In genomic region chr19:36528194-36528920, GRCh38 we compare ENCODE assay signal across 8 cellular contexts. TPM values are rescaled to one million over a fixed set of nuclear protein-coding genes. Genes with fewer than 3 reads are reported as not detected.
A peak's percentile ranks its signal among the peaks of the same experiment; 100 is the strongest.
DNase-seq lines count a peak whose midpoint lies in the region; ATAC-seq and TF ChIP-seq lines count a peak whose summit lies in the region.

Gene ZNF260 (minus strand): TSS chr19:36528271. CDS start chr19:36515238, 13,033 bp downstream.

- peaks cover 9% of the 10 kb centered on the region; the same call in 1 of the 2 replicates for H3K36me3 ChIP-seq in DOHH2 (ENCODE audit: control insufficient read depth, low read length)
- H3K36me3 ChIP-seq in GM23248 (ENCODE audit: low read depth): peaks cover 8% of the 10 kb centered on the region

- H4K20me1 ChIP-seq in DOHH2 (ENCODE audit: control insufficient read depth, insufficient read depth, low read depth, low read length) (no peaks in the 10 kb centered on the region), GM23248 (ENCODE audit: insufficient read depth) (no peaks in the 10 kb centered on the region)

- WGBS in GM23248 (ENCODE audit: low coverage in 1 of 2, low lambda C conversion rate in 2 of 2, missing lambda C conversion rate in 2 of 2), 2 experiments: 1 to 2% methylated on average over 54 to 55 of the region's 55 CpGs

- no peaks in the 10 kb centered on the region for H3K9me2 ChIP-seq in DOHH2 (replicated peaks; ENCODE audit: control insufficient read depth, low read length)
- H3K9me2 ChIP-seq in GM23248 (ENCODE audit: insufficient read depth): no peaks in the 10 kb centered on the region

- H3K4me1 Mint-ChIP-seq in naive thymus-derived CD8-positive, alpha-beta T cell: peaks cover 19 to 32% (median 24%) of the 10 kb centered on the region in 4 donors
- H3K4me1 Mint-ChIP-seq in stimulated activated naive B cell treated with anti-CD40 and anti-IgM and Interleukin-4, amounts not matched to agents 10 μg/mL and 1 μg/mL and 100 μg/mL, for 72 hours: peaks cover 15 to 22% of the 10 kb centered on the region in 2 donors

- peaks cover 32 to 65% (median 33%) of the 10 kb centered on the region in 3 donors for H3K36me3 Mint-ChIP-seq in naive thymus-derived CD8-positive, alpha-beta T cell
- H3K36me3 Mint-ChIP-seq in stimulated activated naive B cell treated with anti-CD40 and anti-IgM and Interleukin-4, amounts not matched to agents 10 μg/mL and 1 μg/mL and 100 μg/mL, for 72 hours: peaks cover 39 to 54% of the 10 kb centered on the region in 2 donors

- no peaks in the 10 kb centered on the region for H3K27me3 Mint-ChIP-seq in naive thymus-derived CD8-positive, alpha-beta T cell
- no peaks in the 10 kb centered on the region for H3K27me3 Mint-ChIP-seq in stimulated activated naive B cell treated with anti-CD40 and anti-IgM and Interleukin-4, amounts not matched to agents 10 μg/mL and 1 μg/mL and 100 μg/mL, for 72 hours

- peak within 1 kb of the TSS; percentile 95 for H3K4me2 ChIP-seq in DOHH2 (ENCODE audit: low read length)
- H3K4me2 ChIP-seq in GM23248 (ENCODE audit: unreplicated experiment): peak within 1 kb of the TSS; percentile 97

- H3K4me3 Mint-ChIP-seq in naive thymus-derived CD8-positive, alpha-beta T cell: peak within 1 kb of the TSS; percentile 94 to 100 (median 98)
- H3K4me3 Mint-ChIP-seq in stimulated activated naive B cell treated with anti-CD40 and anti-IgM and Interleukin-4, amounts not matched to agents 10 μg/mL and 1 μg/mL and 100 μg/mL, for 72 hours: peak within 1 kb of the TSS; percentile 97

- H3K4me1 ChIP-seq in DOHH2 (ENCODE audit: control insufficient read depth, low read length) (peaks cover 18% of the 10 kb centered on the region), GM23248 (ENCODE audit: insufficient read depth) (peaks cover 9% of the 10 kb centered on the region; the same call in 1 of the 2 replicates)

- H3K79me2 ChIP-seq in DOHH2 (ENCODE audit: control insufficient read depth, low read length) (no peaks in the 10 kb centered on the region; the same call in 1 of the 2 replicates), GM23248 (ENCODE audit: insufficient read depth) (peaks cover 70% of the 10 kb centered on the region)

- no peaks in the 10 kb centered on the region for H3K27me3 ChIP-seq in DOHH2 (ENCODE audit: control insufficient read depth, low read length)
- H3K27me3 ChIP-seq in GM23248 (replicated peaks; ENCODE audit: insufficient read depth): no peaks in the 10 kb centered on the region

- POLR2A ChIA-PET in RWPE1 (lab: Yijun Ruan, JAX; ENCODE audit: low non-redundant PET): interaction anchor here (0.5 to 1.3 kb wide), 5 partner anchors 39 to 150 kb away, joined by 3 to 5 read pairs (median 3); partner anchors contain the start of genes ZFP14 and ZNF566
- POLR2A ChIA-PET in naive thymus-derived CD8-positive, alpha-beta T cell (lab: Charles Lee): interaction anchor here (0.6 to 3.0 kb wide), 16 partner anchors 16 to 789 kb away, joined by 3 to 32 read pairs (median 6); partner anchors contain the start of genes CAPNS1, ZFP14, ZNF146 and ZNF345

- H3K9me3 ChIP-seq in DOHH2 (ENCODE audit: control insufficient read depth, insufficient read depth, low read length) (peaks cover 19% of the 10 kb centered on the region; the same call in 1 of the 2 replicates), GM23248 (ENCODE audit: low read depth) (no peaks in the 10 kb centered on the region)

- peak; percentile 89 for ATAC-seq in naive thymus-derived CD8-positive, alpha-beta T cell
- peak; percentile 90 to 91 for ATAC-seq in stimulated activated naive B cell treated with anti-CD40 and anti-IgM and Interleukin-4, amounts not matched to agents 10 μg/mL and 1 μg/mL and 100 μg/mL, for 72 hours (replicated peaks)

- H3K4me3 ChIP-seq in DOHH2 (ENCODE audit: low read length) (peak within 1 kb of the TSS; percentile 96), GM23248 (peak within 1 kb of the TSS; percentile 81)

- peak within 1 kb of the TSS; percentile 82 for H3K9ac ChIP-seq in GM23248

- H2AFZ ChIP-seq in GM23248: peak within 1 kb of the TSS; percentile 98

- in situ Hi-C loops in GM23248 (cut with MboI): no loop called here

- TF ChIP-seq CTCF in DOHH2 (IDR thresholded peaks at IDR 0.05; ENCODE audit: low read depth, low read length, poor library complexity, severe bottlenecking) (no peak), RWPE1 (conservative IDR thresholded peaks at IDR 0.05; ENCODE audit: low read depth) (no peak)

- peak within 1 kb of the TSS; percentile 93 to 99 (median 98) for H3K27ac Mint-ChIP-seq in naive thymus-derived CD8-positive, alpha-beta T cell
- H3K27ac Mint-ChIP-seq in stimulated activated naive B cell treated with anti-CD40 and anti-IgM and Interleukin-4, amounts not matched to agents 10 μg/mL and 1 μg/mL and 100 μg/mL, for 72 hours: peak within 1 kb of the TSS; percentile 98

- CTCF ChIA-PET in RWPE1 (lab: Yijun Ruan, JAX): interaction anchor here (0.6 to 0.7 kb wide), 2 partner anchors 166 to 234 kb away, joined by 3 read pairs; no protein-coding TSS in a partner anchor

- H3F3A ChIP-seq in DOHH2 (ENCODE audit: control insufficient read depth, insufficient read depth) (peaks cover 5% of the 10 kb centered on the region; the same call in 1 of the 2 replicates), GM23248 (ENCODE audit: insufficient read depth) (no peaks in the 10 kb centered on the region)

- H3K27ac ChIP-seq in DOHH2 (ENCODE audit: low read depth, low read length) (peak within 1 kb of the TSS; percentile 46), GM23248 (peak within 1 kb of the TSS; percentile 79), RWPE1 (peak within 1 kb of the TSS; percentile 94)

- DNase-seq in GM23248: peak; percentile 98
- DNase-seq in LHCN-M2 (ENCODE audit: low read depth): peak; percentile 97
- DNase-seq in RWPE1 (ENCODE audit: low spot score): peak; percentile 91
- peak; percentile 89 for DNase-seq in activated T-helper 9 cell treated with anti-CD3 and anti-CD28 coated beads, Interleukin-2, amount 50 U/mL, for 16 hours (ENCODE audit: low read depth)
- DNase-seq in fibroblast of peridontal ligament (ENCODE audit: extremely low read depth): peak; percentile 98
- DNase-seq in naive thymus-derived CD8-positive, alpha-beta T cell: peak; percentile 84 to 95 (median 90)
- peak; percentile 93 for DNase-seq in stimulated activated naive B cell treated with anti-CD40 and anti-IgM and Interleukin-4, amounts not matched to agents 10 μg/mL and 1 μg/mL and 100 μg/mL, for 72 hours

- peaks cover 0 to 76% (median 32%) of the 10 kb centered on the region in 9 donors for H3K9me3 Mint-ChIP-seq in naive thymus-derived CD8-positive, alpha-beta T cell
- H3K9me3 Mint-ChIP-seq in stimulated activated naive B cell treated with anti-CD40 and anti-IgM and Interleukin-4, amounts not matched to agents 10 μg/mL and 1 μg/mL and 100 μg/mL, for 72 hours: peaks cover 7 to 12% of the 10 kb centered on the region in 2 donors

RNA-seq across cellular contexts. Expression of gene ZNF260, which starts in this region (rescaled TPM):
- total RNA-seq in GM23248 (2014; rRNA removed; shearing (Covaris generic)): 11.9 and 12.9 TPM in 2 replicates
- polyA plus RNA-seq in GM23248 (2016; fragmentation: Nextera tagmentation; extraction: Ambion mirVana): 13.2 and 13.6 TPM in 2 replicates
- 13.5 and 14.5 TPM in 2 replicates for total RNA-seq in LHCN-M2 (2014; rRNA removed)
- polyA plus RNA-seq in LHCN-M2 (2012): 4.6 TPM
- 10 to 100 TPM; 19.1 to 20.5 TPM for total RNA-seq in naive thymus-derived CD8-positive, alpha-beta T cell
- polyA plus RNA-seq in naive thymus-derived CD8-positive, alpha-beta T cell: 1 to 10 TPM; 5.5 to 9.8 (median 8.2) TPM

Comparison
In these comparisons a context has a peak if more than half of its experiments do, and no peak if none do; other contexts are left out.
1. Peak in every context shown above with its lines: DNase-seq, ATAC-seq, H3K4me3 ChIP-seq and H3K27ac ChIP-seq.